In the genomic region with DNA sequence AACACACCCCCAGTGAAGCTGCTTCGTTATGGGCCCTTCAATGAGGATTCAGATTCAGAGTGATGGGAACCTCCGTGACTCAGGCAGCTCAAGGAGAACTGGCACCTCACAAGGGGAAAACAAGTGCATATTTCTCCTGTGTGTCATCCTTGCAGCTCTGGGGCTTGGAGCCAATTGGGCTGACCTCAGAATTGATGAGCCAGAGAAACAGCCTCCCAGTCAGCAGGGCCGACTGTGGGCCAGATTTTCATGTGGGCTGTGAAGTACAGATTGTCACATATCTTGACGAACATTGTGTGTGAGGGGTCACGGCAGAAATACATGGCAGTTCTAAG, we compare ENCODE assay signal across 10 cellular contexts.
DNase-seq lines count a peak whose midpoint lies in the region; ATAC-seq and TF ChIP-seq lines count a peak whose summit lies in the region.
"Had no signal": no experiment of that assay in that cellular context is flagged by ENCODE, and none has a peak within 500 bp of the region (broad histone marks: within the 10 kb centered on the region; RNA-seq: fewer than 3 reads in every experiment).

No MANE protein-coding gene starts in this region.

- no peaks in the 10 kb centered on the region for H3K27me3 ChIP-seq in lower lobe of right lung (ENCODE audit: low read depth)
- no peaks in the 10 kb centered on the region for H3K27me3 ChIP-seq in aorta (ENCODE audit: control insufficient read depth in 1 of 2, insufficient read depth in 2 of 2, low read length in 1 of 2)

- no peak overlapping the region for H3K4me3 Mint-ChIP-seq in activated CD4-positive, alpha-beta T cell treated with anti-CD3 and anti-CD28 coated beads, Interleukin-2, amount 10 ng/mL, durations not matched to agents 7 days and 5 days
- no peak overlapping the region for H3K4me3 Mint-ChIP-seq in effector memory CD8-positive, alpha-beta T cell

- DNase-seq in DMS53 (lab: John Stamatoyannopoulos, UW) (peak; percentile 58), DMS53 treated with DMSO at 0.1 percent for 48 hours (lab: John Stamatoyannopoulos, UW; ENCODE audit: unreplicated experiment) (no peak), choroid plexus epithelial cell (ENCODE audit: low read depth) (peak; percentile 99), lower lobe of right lung (peak; percentile 48), aorta (peak; percentile 87 to 89)
- DNase-seq in activated CD4-positive, alpha-beta T cell treated with anti-CD3 and anti-CD28 coated beads, Interleukin-2, amount 10 ng/mL, durations not matched to agents 7 days and 5 days, result no peak
- DNase-seq in effector memory CD8-positive, alpha-beta T cell, result no peak
- DNase-seq: SIG-M5 had no signal

- ATAC-seq in lower lobe of right lung (peak; percentile 75 to 80), aorta (ENCODE audit: low FRiP score) (peak; percentile 87)
- no peak for ATAC-seq in activated CD4-positive, CD25-positive, alpha-beta regulatory T cell treated with anti-CD3 and anti-CD28 coated beads, Interleukin-2, amount 50 U/mL, for 24 hours
- ATAC-seq in effector memory CD8-positive, alpha-beta T cell (replicated peaks), result no peak

- H3K4me3 ChIP-seq in choroid plexus epithelial cell (ENCODE audit: low read depth, low read length), result no peak overlapping the region
- H3K4me3 ChIP-seq in lower lobe of right lung, result no peak overlapping the region
- no peak overlapping the region for H3K4me3 ChIP-seq in aorta (ENCODE audit: low read length in 2 of 2)
- H3K4me3 ChIP-seq: HAP-1 had no signal

- no peaks in the 10 kb centered on the region for H3K36me3 Mint-ChIP-seq in activated CD4-positive, alpha-beta T cell treated with anti-CD3 and anti-CD28 coated beads, Interleukin-2, amount 10 ng/mL, durations not matched to agents 7 days and 5 days (ENCODE audit: low read depth)
- no peaks in the 10 kb centered on the region for H3K36me3 Mint-ChIP-seq in effector memory CD8-positive, alpha-beta T cell (ENCODE audit: insufficient read depth)

- peaks cover 24% of the 10 kb centered on the region for H3K4me1 ChIP-seq in lower lobe of right lung
- H3K4me1 ChIP-seq in aorta (ENCODE audit: control insufficient read depth in 1 of 2, insufficient read depth in 2 of 2, low read length in 2 of 2), result peaks cover 3 to 13% of the 10 kb centered on the region in 2 donors

- CTCF ChIA-PET in activated CD4-positive, alpha-beta T cell treated with anti-CD3 and anti-CD28 coated beads, Interleukin-2, amount 10 ng/mL, durations not matched to agents 7 days and 5 days (lab: Charles Lee), result no interaction called here

- H3K27ac ChIP-seq in lower lobe of right lung (no peak overlapping the region), aorta (ENCODE audit: low read depth in 1 of 2, low read length in 2 of 2) (peak overlapping the region in 1 of 2 donors; percentile 85)

- H3K36me3 ChIP-seq in lower lobe of right lung (no peaks in the 10 kb centered on the region), aorta (ENCODE audit: control insufficient read depth in 1 of 2, insufficient read depth in 2 of 2, low read length in 1 of 2) (no peaks in the 10 kb centered on the region)
- H3K36me3 ChIP-seq: HAP-1 had no signal

- peaks cover 14% of the 10 kb centered on the region for H3K27me3 Mint-ChIP-seq in activated CD4-positive, alpha-beta T cell treated with anti-CD3 and anti-CD28 coated beads, Interleukin-2, amount 10 ng/mL, durations not matched to agents 7 days and 5 days
- H3K27me3 Mint-ChIP-seq in effector memory CD8-positive, alpha-beta T cell, result peaks cover 7 to 11% of the 10 kb centered on the region in 2 donors

- no peak for TF ChIP-seq CTCF in choroid plexus epithelial cell (conservative IDR thresholded peaks at IDR 0.05; ENCODE audit: low read depth, low read length)
- no peak for TF ChIP-seq CTCF in lower lobe of right lung (IDR thresholded peaks at IDR 0.05)

- H3K9me3 Mint-ChIP-seq in activated CD4-positive, alpha-beta T cell treated with anti-CD3 and anti-CD28 coated beads, Interleukin-2, amount 10 ng/mL, durations not matched to agents 7 days and 5 days, result no peaks in the 10 kb centered on the region
- H3K9me3 Mint-ChIP-seq in effector memory CD8-positive, alpha-beta T cell, result no peaks in the 10 kb centered on the region

- peaks cover 8% of the 10 kb centered on the region for H3K4me1 Mint-ChIP-seq in activated CD4-positive, alpha-beta T cell treated with anti-CD3 and anti-CD28 coated beads, Interleukin-2, amount 10 ng/mL, durations not matched to agents 7 days and 5 days
- no peaks in the 10 kb centered on the region for H3K4me1 Mint-ChIP-seq in effector memory CD8-positive, alpha-beta T cell (ENCODE audit: low read depth in 2 of 2)

- no peak overlapping the region for H3K27ac Mint-ChIP-seq in activated CD4-positive, alpha-beta T cell treated with anti-CD3 and anti-CD28 coated beads, Interleukin-2, amount 10 ng/mL, durations not matched to agents 7 days and 5 days
- no peak overlapping the region for H3K27ac Mint-ChIP-seq in effector memory CD8-positive, alpha-beta T cell

- intact Hi-C loops in lower lobe of right lung (cut with DNase I), result no loop called here
- intact Hi-C loops in aorta (cut with DNase I), result no loop called here

- POLR2A ChIA-PET in activated CD4-positive, alpha-beta T cell treated with anti-CD3 and anti-CD28 coated beads, Interleukin-2, amount 10 ng/mL, durations not matched to agents 7 days and 5 days (lab: Charles Lee), result no interaction called here

- H3K9me3 ChIP-seq in lower lobe of right lung, result no peaks in the 10 kb centered on the region
- no peaks in the 10 kb centered on the region for H3K9me3 ChIP-seq in aorta (ENCODE audit: control insufficient read depth, low read length)
- H3K9me3 ChIP-seq: HAP-1 had no signal

- 15% methylated on average over 5 of the region's 5 CpGs for WGBS in aorta, 2 donors

Comparison
In these comparisons a context has a peak if more than half of its experiments do, and no peak if none do; other contexts are left out.
1. DNase-seq: peak in DMS53 (single experiment), choroid plexus epithelial cell (single experiment), lower lobe of right lung (single experiment) and aorta (2 of 2); none in DMS53 treated with DMSO at 0.1 percent for 48 hours (single experiment), activated CD4-positive, alpha-beta T cell treated with anti-CD3 and anti-CD28 coated beads, Interleukin-2, amount 10 ng/mL, durations not matched to agents 7 days and 5 days (single experiment) and effector memory CD8-positive, alpha-beta T cell (0 of 3).
2. ATAC-seq: peak in lower lobe of right lung (2 of 2) and aorta (single experiment); none in activated CD4-positive, CD25-positive, alpha-beta regulatory T cell treated with anti-CD3 and anti-CD28 coated beads, Interleukin-2, amount 50 U/mL, for 24 hours (0 of 2) and effector memory CD8-positive, alpha-beta T cell (single experiment).